ENCODE assay signal across 18 cellular contexts in the genomic region with DNA sequence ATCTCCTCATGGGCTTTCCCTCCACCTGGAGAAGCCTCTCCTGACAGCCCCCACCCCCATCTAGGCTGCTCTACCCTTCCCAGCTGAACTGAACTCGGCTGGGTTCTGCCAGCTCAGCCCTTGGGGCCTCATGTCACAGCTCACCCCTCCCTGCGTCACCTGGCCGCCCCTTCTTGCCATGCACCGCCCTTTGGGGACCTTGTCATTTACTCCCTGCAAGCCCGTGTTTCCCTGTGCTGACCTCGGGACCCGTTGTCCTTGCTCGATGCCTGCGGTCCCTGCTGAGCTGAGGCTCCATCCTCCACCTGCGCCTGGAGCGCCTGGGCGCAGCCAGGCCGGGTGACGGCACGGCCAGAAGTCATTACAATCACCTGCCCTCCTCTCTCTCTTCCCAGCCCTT. TPM values are rescaled to one million over a fixed set of nuclear protein-coding genes. Genes with fewer than 3 reads are reported as not detected.
A peak's percentile ranks its signal among the peaks of the same experiment; 100 is the strongest.
DNase-seq lines count a peak whose midpoint lies in the region; ATAC-seq, FAIRE-seq and TF ChIP-seq lines count a peak whose summit lies in the region.
"Had no signal": no experiment of that assay in that cellular context is flagged by ENCODE, and none has a peak within 500 bp of the region (broad histone marks: within the 10 kb centered on the region; RNA-seq: fewer than 3 reads in every experiment).

No MANE protein-coding gene starts in this region.

- no peaks in the 10 kb centered on the region for H3K9me3 Mint-ChIP-seq in mesothelial cell of epicardium

- peaks cover 45% of the 10 kb centered on the region for H3K4me1 Mint-ChIP-seq in mesothelial cell of epicardium
- H3K4me1 Mint-ChIP-seq: CD8-positive, alpha-beta memory T cell had no signal

- DNase-seq in right cardiac atrium (peak in 2 of 3 donors; percentile 25 to 36), Right ventricle myocardium inferior (ENCODE audit: missing footprints) (no peak), H1 (ENCODE audit: low read depth in 1 of 2, low spot score in 2 of 2) (no peak), mesothelial cell of epicardium (ENCODE audit: low spot score in 2 of 2, unreplicated experiment in 2 of 2) (no peak), urothelium cell line (ENCODE audit: low spot score) (no peak), SJCRH30 (no peak), upper lobe of right lung (no peak)
- DNase-seq: CD8-positive, alpha-beta memory T cell; DMS 273 treated with DMSO at 0.1 percent for 48 hours; EL; Kasumi-1; NCI-H1417; NCI-H2029 treated with DMSO at 0.1 percent for 48 hours; NCI-H524; SHP77 treated with DMSO at 0.1 percent for 48 hours had no signal

- H3K4me3 ChIP-seq in right cardiac atrium (ENCODE audit: low read length) (no peak overlapping the region), H1 (ENCODE audit: extremely low read depth in 1 of 4, insufficient read depth in 2 of 4, low read depth in 3 of 4, low read length in 4 of 4) (no peak overlapping the region), SJCRH30 (no peak overlapping the region), upper lobe of right lung (no peak overlapping the region)
- H3K4me3 ChIP-seq: BLaER1, Peyer's patch had no signal

- H3K27me3 ChIP-seq in right cardiac atrium (ENCODE audit: control insufficient read depth, insufficient read depth): no peaks in the 10 kb centered on the region
- H3K27me3 ChIP-seq in H1 (replicated peaks in 1 of 4; ENCODE audit: control insufficient read depth in 3 of 4, extremely low read depth in 1 of 4, insufficient read depth in 3 of 4, low read length in 3 of 4): no peaks in the 10 kb centered on the region
- no peaks in the 10 kb centered on the region for H3K27me3 ChIP-seq in SJCRH30
- H3K27me3 ChIP-seq in upper lobe of right lung: no peaks in the 10 kb centered on the region
- H3K27me3 ChIP-seq: BLaER1, Peyer's patch had no signal

- no peaks in the 10 kb centered on the region for H3K9me3 ChIP-seq in right cardiac atrium (ENCODE audit: control insufficient read depth, low read length)
- no peaks in the 10 kb centered on the region for H3K9me3 ChIP-seq in H1 (ENCODE audit: insufficient read depth in 2 of 2, low read depth in 1 of 2, low read length in 1 of 2)
- peaks cover 4% of the 10 kb centered on the region; the same call in 1 of the 2 replicates for H3K9me3 ChIP-seq in SJCRH30 (replicated peaks)
- H3K9me3 ChIP-seq in upper lobe of right lung: no peaks in the 10 kb centered on the region
- H3K9me3 ChIP-seq: BLaER1, Peyer's patch had no signal

- no peak for TF ChIP-seq POLR2A in H1 (IDR thresholded peaks at IDR 0.05; ENCODE audit: control extremely low read depth in 1 of 2, low read depth in 2 of 2, low read length in 2 of 2)

- no peak overlapping the region for H2AK5ac ChIP-seq in H1 (ENCODE audit: low read depth, low read length)

- H4K20me1 ChIP-seq in H1 (replicated peaks in 1 of 2; ENCODE audit: control insufficient read depth in 1 of 2, insufficient read depth in 2 of 2, low read length in 2 of 2): no peaks in the 10 kb centered on the region
- H4K20me1 ChIP-seq: BLaER1 had no signal

- no peaks in the 10 kb centered on the region for H3K79me2 ChIP-seq in H1 (ENCODE audit: control insufficient read depth in 1 of 2, insufficient read depth in 2 of 2, low read length in 2 of 2)

- no peaks in the 10 kb centered on the region for H3K36me3 ChIP-seq in H1 (ENCODE audit: control insufficient read depth in 2 of 4, insufficient read depth in 4 of 4, low read length in 3 of 4)
- H3K36me3 ChIP-seq in SJCRH30: no peaks in the 10 kb centered on the region
- H3K36me3 ChIP-seq in upper lobe of right lung: no peaks in the 10 kb centered on the region
- H3K36me3 ChIP-seq: BLaER1, Peyer's patch had no signal

- POLR2A ChIA-PET in H1 (lab: Charles Lee; ENCODE audit: partially characterized antibody): no interaction called here

- no peaks in the 10 kb centered on the region for H3K36me3 Mint-ChIP-seq in mesothelial cell of epicardium
- H3K36me3 Mint-ChIP-seq: CD8-positive, alpha-beta memory T cell had no signal

- ATAC-seq in right cardiac atrium (no peak), Right ventricle myocardium inferior (no peak), upper lobe of right lung (no peak), GM21576 (IDR thresholded peaks at IDR 0.05; ENCODE audit: unreplicated experiment) (no peak)

- no peak overlapping the region for H3K14ac ChIP-seq in H1 (ENCODE audit: insufficient read length)

- no peak overlapping the region for H3K4ac ChIP-seq in H1 (replicated peaks; ENCODE audit: insufficient read length, low read depth, low read length)

- H2BK120ac ChIP-seq in H1 (replicated peaks; ENCODE audit: low read depth, low read length): no peak overlapping the region

- CTCF ChIA-PET in H1 (lab: Charles Lee; ENCODE audit: partially characterized antibody): interaction anchor here (0.6 to 1.5 kb wide), 3 partner anchors 20 to 144 kb away, joined by 3 to 4 read pairs (median 4); no protein-coding TSS in a partner anchor

- H2BK15ac ChIP-seq in H1 (ENCODE audit: low read length): no peak overlapping the region

- no peak overlapping the region for H2AFZ ChIP-seq in H1 (ENCODE audit: low read length)

- H4K91ac ChIP-seq in H1 (replicated peaks; ENCODE audit: insufficient read length, low read length): no peak overlapping the region

- H2BK12ac ChIP-seq in H1 (ENCODE audit: low read depth, low read length): no peak overlapping the region

- no peak overlapping the region for H3K27ac ChIP-seq in right cardiac atrium (ENCODE audit: low read length)
- H3K27ac ChIP-seq in H1 (ENCODE audit: low read depth, low read length): no peak overlapping the region
- no peak overlapping the region for H3K27ac ChIP-seq in SJCRH30
- H3K27ac ChIP-seq in upper lobe of right lung: no peak overlapping the region
- H3K27ac ChIP-seq: BLaER1 had no signal

- no peak overlapping the region for H4K5ac ChIP-seq in H1 (ENCODE audit: insufficient read length, low read depth, low read length)

- no peak for FAIRE-seq in H1 (lab: Jason Lieb, UNC)
- FAIRE-seq in urothelium cell line (lab: Jason Lieb, UNC): peak; percentile 44

- WGBS in right cardiac atrium: 88% methylated on average over 15 of the region's 15 CpGs
- WGBS in H1 (ENCODE audit: extremely low coverage in 1 of 2, insufficient coverage in 1 of 2, insufficient read length in 1 of 2, insufficient replicate concordance in 2 of 2, low coverage in 1 of 2, low lambda C conversion rate in 2 of 2, missing lambda C conversion rate in 1 of 2), 2 experiments: 95% methylated on average over 15 of the region's 15 CpGs; no CpG with 5 or more reads in 1 of the 2 experiments

- no peak overlapping the region for H3K4me2 ChIP-seq in H1 (ENCODE audit: insufficient read depth in 1 of 2, low read depth in 2 of 2, low read length in 2 of 2)
- H3K4me2 ChIP-seq: BLaER1 had no signal

- no peak overlapping the region for H3K56ac ChIP-seq in H1 (replicated peaks; ENCODE audit: insufficient read length, low read depth, low read length)

- no peak for TF ChIP-seq EP300 in H1 (IDR thresholded peaks at IDR 0.05; ENCODE audit: borderline replicate concordance in 1 of 2, low read depth in 2 of 2, low read length in 2 of 2)

- no peak overlapping the region for H3K4me3 Mint-ChIP-seq in mesothelial cell of epicardium
- H3K4me3 Mint-ChIP-seq: CD8-positive, alpha-beta memory T cell had no signal

- 0 out of 2 replicates have a peak overlapping the region, but pooled peaks have one; percentile 35 for H4K8ac ChIP-seq in H1 (ENCODE audit: extremely low read depth, insufficient read depth, low read length)

- intact Hi-C loops in right cardiac atrium (cut with DNase I): no loop called here
- intact Hi-C loops in Right ventricle myocardium inferior (cut with DNase I): no loop called here
- intact Hi-C loops in upper lobe of right lung (cut with DNase I): no loop called here

- no peak overlapping the region for H2BK5ac ChIP-seq in H1 (ENCODE audit: low read depth, low read length)

- H3K23me2 ChIP-seq in H1 (ENCODE audit: low read depth, low read length): no peaks in the 10 kb centered on the region

- TF ChIP-seq RAD21 in H1 (IDR thresholded peaks at IDR 0.05 in 1 of 2, conservative IDR thresholded peaks at IDR 0.05 in 1 of 2; ENCODE audit: low read depth in 2 of 2, low read length in 2 of 2): no peak

- H3K4me1 ChIP-seq in right cardiac atrium (ENCODE audit: control insufficient read depth, insufficient read depth, low read length) (no peaks in the 10 kb centered on the region), H1 (replicated peaks in 1 of 4; ENCODE audit: control insufficient read depth in 3 of 4, insufficient read depth in 4 of 4, low read length in 3 of 4) (peaks cover 0 to 4% (median 0%) of the 10 kb centered on the region in 4 experiments; a peak in 1 of 7 replicates), SJCRH30 (peaks cover 16% of the 10 kb centered on the region), upper lobe of right lung (no peaks in the 10 kb centered on the region)
- H3K4me1 ChIP-seq: Peyer's patch had no signal

- H3K79me1 ChIP-seq in H1 (ENCODE audit: low read depth, low read length): no peaks in the 10 kb centered on the region

- H2BK20ac ChIP-seq in H1 (ENCODE audit: low read length): no peak overlapping the region

- TF ChIP-seq CTCF in H1 (IDR thresholded peaks at IDR 0.05; ENCODE audit: control extremely low read depth in 1 of 3, insufficient read depth in 1 of 3, low read depth in 1 of 3, low read length in 3 of 3): no peak
- no peak for TF ChIP-seq CTCF in mesothelial cell of epicardium (IDR thresholded peaks at IDR 0.05; ENCODE audit: unreplicated experiment)
- no peak for TF ChIP-seq CTCF in upper lobe of right lung (IDR thresholded peaks at IDR 0.05)

- H3K27me3 Mint-ChIP-seq in mesothelial cell of epicardium (ENCODE audit: low read depth): no peaks in the 10 kb centered on the region

- no peak overlapping the region for H3K18ac ChIP-seq in H1 (ENCODE audit: extremely low read depth, low read length)

- no peak overlapping the region for H3K23ac ChIP-seq in H1 (ENCODE audit: insufficient read length)

- no peak overlapping the region for H3K9ac ChIP-seq in H1 (replicated peaks in 1 of 4; ENCODE audit: extremely low read depth in 1 of 4, low read depth in 3 of 4, low read length in 3 of 4)
- H3K9ac ChIP-seq: BLaER1 had no signal

- peak overlapping the region; percentile 35 for H3K27ac Mint-ChIP-seq in mesothelial cell of epicardium
- H3K27ac Mint-ChIP-seq: CD8-positive, alpha-beta memory T cell had no signal

RNA-seq across cellular contexts. Expression of a gene that starts 48.3 kb away (rescaled TPM):
- total RNA-seq in right cardiac atrium: 10 to 100 TPM; 16.0 to 35.8 (median 26.1) TPM
- polyA plus RNA-seq in right cardiac atrium: 15.4 TPM
- total RNA-seq in Right ventricle myocardium inferior: 18.7 TPM
- total RNA-seq in H1 (2021; fragmentation: NEBNext Ultra II Directional; extraction: Animal tissue kit (Norgen Biotek cat#: 25700)): 10.5 and 12.0 TPM in 2 replicates
- polyA plus RNA-seq in H1 (2011; rRNA removed): 3.8 and 6.2 TPM in 2 replicates
- polyA plus RNA-seq in H1 (2011; cell fraction: cytosol; rRNA removed): 4.1 TPM
- polyA plus RNA-seq in H1 (2011; cell fraction: nucleus; rRNA removed): 39.3 TPM
- 8.9 to 12.1 TPM (median 11.0 TPM) in 4 replicates for polyA plus RNA-seq in H1 (2012, experiment 1 of 2)
- 6.1 TPM for polyA plus RNA-seq in H1 (2012, experiment 2 of 2)
- 11.8 TPM for polyA plus RNA-seq in H1 (2013, experiment 1 of 2)
- polyA plus RNA-seq in H1 (2013, experiment 2 of 2): 9.6 TPM
- polyA minus RNA-seq in H1 (2011; rRNA and poly(A)+ RNA removed): 4.7 and 5.2 TPM in 2 replicates
- 6.1 TPM for polyA minus RNA-seq in H1 (2011; cell fraction: cytosol; rRNA and poly(A)+ RNA removed)
- polyA minus RNA-seq in H1 (2011; cell fraction: nucleus; rRNA and poly(A)+ RNA removed): 12.3 TPM
- total RNA-seq in mesothelial cell of epicardium: 549 to 605 TPM (median 596 TPM) in 3 replicates
- total RNA-seq in SJCRH30 (2014; rRNA removed; shearing (Covaris generic)): 30.9 and 32.1 TPM in 2 replicates
- total RNA-seq in upper lobe of right lung: 37.8 TPM

Comparison
In these comparisons a context has a peak if more than half of its experiments do, and no peak if none do; other contexts are left out.
1. DNase-seq: peak in right cardiac atrium (2 of 3); none in Right ventricle myocardium inferior (single experiment), H1 (0 of 2), mesothelial cell of epicardium (0 of 2), urothelium cell line (single experiment), SJCRH30 (0 of 2) and upper lobe of right lung (single experiment).
2. RNA of a gene that starts 48.3 kb away (total RNA-seq): 549 to 605 TPM in mesothelial cell of epicardium; 37.8 TPM in upper lobe of right lung (single experiment), 30.9 to 32.1 TPM in SJCRH30, 16.0 to 35.8 TPM in right cardiac atrium, 18.7 TPM in Right ventricle myocardium inferior (single experiment) and 10.5 to 12.0 TPM in H1; every median in the first group is over 10 times any median in the second.